Comparison of ENCODE assay signal across 14 cellular contexts in genomic region chr5:84603557-84604185, GRCh38.
DNase-seq lines count a peak whose midpoint lies in the region; FAIRE-seq and TF ChIP-seq lines count a peak whose summit lies in the region.
"Had no signal": no experiment of that assay in that cellular context is flagged by ENCODE, and none has a peak within 500 bp of the region (broad histone marks: within the 10 kb centered on the region; RNA-seq: fewer than 3 reads in every experiment).

No MANE protein-coding gene starts in this region.

- no peak for FAIRE-seq in bronchial epithelial cell (lab: Jason Lieb, UNC)
- FAIRE-seq: pancreas had no signal

- H3K4me3 Mint-ChIP-seq in activated naive CD4-positive, alpha-beta T cell treated with anti-CD3 and anti-CD28 coated beads, Interleukin-2, amount 10 ng/mL, durations not matched to agents 7 days and 5 days = no peak overlapping the region
- H3K4me3 Mint-ChIP-seq: CD14-positive monocyte; dendritic cell treated with granulocyte-macrophage colony-stimulating factor and Interleukin-4, amounts not matched to agents 40 ng/mL and 50 ng/mL, for 4 days; stimulated activated naive B cell treated with anti-CD40 and anti-IgM and Interleukin-4, amounts not matched to agents 10 μg/mL and 1 μg/mL and 100 μg/mL, for 72 hours had no signal

- POLR2A ChIA-PET in GM10248 (lab: Yijun Ruan, JAX) = no interaction called here

- H3K36me3 ChIP-seq in HUES64 (ENCODE audit: insufficient read depth, low read length) = no peaks in the 10 kb centered on the region
- no peaks in the 10 kb centered on the region for H3K36me3 ChIP-seq in bronchial epithelial cell (ENCODE audit: control insufficient read depth, insufficient read depth, low read length)
- H3K36me3 ChIP-seq in iPS-20b (ENCODE audit: insufficient read depth, low read depth, low read length) = no peaks in the 10 kb centered on the region
- H3K36me3 ChIP-seq in colonic mucosa = no peaks in the 10 kb centered on the region
- H3K36me3 ChIP-seq: HAP-1, pancreas had no signal

- H3K4me1 ChIP-seq in HUES64 (ENCODE audit: insufficient read depth, low read length) (peaks cover 47% of the 10 kb centered on the region), iPS-20b (ENCODE audit: insufficient read depth, low read length) (peaks cover 35% of the 10 kb centered on the region), colonic mucosa (no peaks in the 10 kb centered on the region)
- H3K4me1 ChIP-seq: HAP-1, pancreas had no signal

- no peaks in the 10 kb centered on the region for H3K9me3 Mint-ChIP-seq in activated naive CD4-positive, alpha-beta T cell treated with anti-CD3 and anti-CD28 coated beads, Interleukin-2, amount 10 ng/mL, durations not matched to agents 7 days and 5 days
- H3K9me3 Mint-ChIP-seq: dendritic cell treated with granulocyte-macrophage colony-stimulating factor and Interleukin-4, amounts not matched to agents 40 ng/mL and 50 ng/mL, for 4 days had no signal

- H3K9ac ChIP-seq in HUES64 (ENCODE audit: low read depth, low read length) = no peak overlapping the region
- peak overlapping the region; percentile 39; the same call in 1 of the 2 replicates for H3K9ac ChIP-seq in iPS-20b (ENCODE audit: low read depth, low read length)
- no peak overlapping the region for H3K9ac ChIP-seq in colonic mucosa (ENCODE audit: low read depth in 2 of 2, low read length in 2 of 2)

- H3K4me3 ChIP-seq in AG09309 (ENCODE audit: control insufficient read depth, low read depth, low read length) = no peak overlapping the region
- no peak overlapping the region for H3K4me3 ChIP-seq in HUES64 (ENCODE audit: low read length)
- no peak overlapping the region for H3K4me3 ChIP-seq in bronchial epithelial cell (ENCODE audit: low read depth, low read length)
- H3K4me3 ChIP-seq in iPS-20b (ENCODE audit: low read length) = no peak overlapping the region
- no peak overlapping the region for H3K4me3 ChIP-seq in colonic mucosa
- H3K4me3 ChIP-seq: HAP-1, pancreas had no signal

- H3K27ac ChIP-seq in HUES64 (ENCODE audit: low read depth, low read length) (peak overlapping the region; percentile 52), iPS-20b (ENCODE audit: low read length) (peak overlapping the region; percentile 49), colonic mucosa (no peak overlapping the region)
- H3K27ac ChIP-seq: pancreas had no signal

- H3K27me3 Mint-ChIP-seq in activated naive CD4-positive, alpha-beta T cell treated with anti-CD3 and anti-CD28 coated beads, Interleukin-2, amount 10 ng/mL, durations not matched to agents 7 days and 5 days = no peaks in the 10 kb centered on the region
- H3K27me3 Mint-ChIP-seq: dendritic cell treated with granulocyte-macrophage colony-stimulating factor and Interleukin-4, amounts not matched to agents 40 ng/mL and 50 ng/mL, for 4 days; stimulated activated naive B cell treated with anti-CD40 and anti-IgM and Interleukin-4, amounts not matched to agents 10 μg/mL and 1 μg/mL and 100 μg/mL, for 72 hours had no signal

- peak; percentile 51 for DNase-seq in AG09309 (ENCODE audit: low read depth)
- DNase-seq in bronchial epithelial cell (ENCODE audit: low read depth) = peak; percentile 30
- DNase-seq in GM19240 (ENCODE audit: insufficient read length, low spot score) = no peak
- no peak for DNase-seq in GM10248 (ENCODE audit: extremely low spot score)
- no peak for DNase-seq in colonic mucosa
- no peak for DNase-seq in activated naive CD4-positive, alpha-beta T cell treated with anti-CD3 and anti-CD28 coated beads, Interleukin-2, amount 10 ng/mL, durations not matched to agents 7 days and 5 days
- DNase-seq: activated CD4-positive, alpha-beta T cell treated with anti-CD3 and anti-CD28 coated beads, Interleukin-2, amount 50 U/mL, for 48 hours; pancreas; stimulated activated naive B cell treated with anti-CD40 and anti-IgM and Interleukin-4, amounts not matched to agents 10 μg/mL and 1 μg/mL and 100 μg/mL, for 72 hours had no signal

- no peaks in the 10 kb centered on the region for H3K36me3 Mint-ChIP-seq in activated naive CD4-positive, alpha-beta T cell treated with anti-CD3 and anti-CD28 coated beads, Interleukin-2, amount 10 ng/mL, durations not matched to agents 7 days and 5 days
- H3K36me3 Mint-ChIP-seq: CD14-positive monocyte; stimulated activated naive B cell treated with anti-CD40 and anti-IgM and Interleukin-4, amounts not matched to agents 10 μg/mL and 1 μg/mL and 100 μg/mL, for 72 hours had no signal

- H3K27me3 ChIP-seq in HUES64 (ENCODE audit: insufficient read depth, low read length) = no peaks in the 10 kb centered on the region
- no peaks in the 10 kb centered on the region for H3K27me3 ChIP-seq in bronchial epithelial cell (ENCODE audit: control insufficient read depth, insufficient read depth, low read length)
- H3K27me3 ChIP-seq in iPS-20b (ENCODE audit: insufficient read depth, low read length) = no peaks in the 10 kb centered on the region
- no peaks in the 10 kb centered on the region for H3K27me3 ChIP-seq in colonic mucosa
- H3K27me3 ChIP-seq: pancreas had no signal

- CTCF ChIA-PET in GM10248 (lab: Yijun Ruan, JAX) = interaction anchor here (1.6 kb wide), 1 partner anchor 14 kb away, joined by 6 read pairs; no protein-coding TSS in a partner anchor
- CTCF ChIA-PET in activated naive CD4-positive, alpha-beta T cell treated with anti-CD3 and anti-CD28 coated beads, Interleukin-2, amount 10 ng/mL, durations not matched to agents 7 days and 5 days (lab: Charles Lee) = no interaction called here

- TF ChIP-seq CTCF in AG09309 (IDR thresholded peaks at IDR 0.05; ENCODE audit: control insufficient read depth, insufficient read depth, low read depth, low read length, missing control alignments) = no peak
- TF ChIP-seq CTCF in bronchial epithelial cell (IDR thresholded peaks at IDR 0.05; ENCODE audit: insufficient read depth, low read length, severe bottlenecking) = no peak
- TF ChIP-seq CTCF in GM10248 (IDR thresholded peaks at IDR 0.05; ENCODE audit: control extremely low read depth, extremely low read depth, low read depth, missing control alignments) = no peak
- TF ChIP-seq CTCF in colonic mucosa (IDR thresholded peaks at IDR 0.05) = no peak

- no peaks in the 10 kb centered on the region for H3K4me1 Mint-ChIP-seq in activated naive CD4-positive, alpha-beta T cell treated with anti-CD3 and anti-CD28 coated beads, Interleukin-2, amount 10 ng/mL, durations not matched to agents 7 days and 5 days

- 60% methylated on average over 1 of the region's 3 CpGs for WGBS in HUES64

- H3K9me3 ChIP-seq in HUES64 (ENCODE audit: insufficient read depth, low read depth, low read length) (no peaks in the 10 kb centered on the region), iPS-20b (ENCODE audit: insufficient read depth, low read depth, low read length) (no peaks in the 10 kb centered on the region), colonic mucosa (no peaks in the 10 kb centered on the region)
- H3K9me3 ChIP-seq: HAP-1, pancreas had no signal

- H3K27ac Mint-ChIP-seq in activated naive CD4-positive, alpha-beta T cell treated with anti-CD3 and anti-CD28 coated beads, Interleukin-2, amount 10 ng/mL, durations not matched to agents 7 days and 5 days = no peak overlapping the region
- H3K27ac Mint-ChIP-seq: CD14-positive monocyte; dendritic cell treated with granulocyte-macrophage colony-stimulating factor and Interleukin-4, amounts not matched to agents 40 ng/mL and 50 ng/mL, for 4 days; stimulated activated naive B cell treated with anti-CD40 and anti-IgM and Interleukin-4, amounts not matched to agents 10 μg/mL and 1 μg/mL and 100 μg/mL, for 72 hours had no signal

- intact Hi-C loops in colonic mucosa (cut with DNase I) = no loop called here

Comparison
In these comparisons a context has a peak if more than half of its experiments do, and no peak if none do; other contexts are left out.
1. DNase-seq: peak in AG09309 (single experiment) and bronchial epithelial cell (single experiment); none in GM19240 (single experiment), GM10248 (single experiment), colonic mucosa (single experiment) and activated naive CD4-positive, alpha-beta T cell treated with anti-CD3 and anti-CD28 coated beads, Interleukin-2, amount 10 ng/mL, durations not matched to agents 7 days and 5 days (single experiment).